ENCODE assay signal across 16 cellular contexts in genomic region chr11:38305682-38306081, GRCh38.
"Had no signal": no experiment of that assay in that cellular context is flagged by ENCODE, and none has a peak within 500 bp of the region (broad histone marks: within the 10 kb centered on the region; RNA-seq: fewer than 3 reads in every experiment).

No MANE protein-coding gene starts in this region.

- H3K36me3 Mint-ChIP-seq: activated naive CD8-positive, alpha-beta T cell treated with anti-CD3 and anti-CD28 coated beads for 36 hours; naive B cell; type B pancreatic cell had no signal

- H3K4me1 ChIP-seq: parathyroid adenoma had no signal

- H3K36me3 ChIP-seq: gastrocnemius medialis, heart right ventricle had no signal

- H3K27ac ChIP-seq: gastrocnemius medialis, heart right ventricle, parathyroid adenoma had no signal

- H3K27me3 Mint-ChIP-seq: activated CD4-positive, alpha-beta T cell treated with anti-CD3 and anti-CD28 coated beads, Interleukin-2, amount 10 ng/mL, durations not matched to agents 7 days and 5 days; activated naive CD8-positive, alpha-beta T cell treated with anti-CD3 and anti-CD28 coated beads for 36 hours; naive B cell; type B pancreatic cell had no signal

- DNase-seq: activated CD4-positive, alpha-beta T cell treated with anti-CD3 and anti-CD28 coated beads, Interleukin-2, amount 10 ng/mL, durations not matched to agents 7 days and 5 days; activated CD8-positive, alpha-beta memory T cell treated with anti-CD3 and anti-CD28 coated beads, Interleukin-2, amount 50 U/mL, for 48 hours; activated gamma-delta T cell treated with Interleukin-2 at 50 U/mL for 16 hours; activated naive CD8-positive, alpha-beta T cell treated with anti-CD3 and anti-CD28 coated beads for 36 hours; caudate nucleus; cortex of kidney; effector CD8-positive, alpha-beta T cell; gastrocnemius medialis; heart right ventricle; naive B cell; stimulated activated CD4-positive, alpha-beta T cell treated with anti-CD3 and anti-CD28 coated beads, Interleukin-15, amount 100 ng/mL, for 24 hours; stimulated activated CD4-positive, alpha-beta T cell treated with anti-CD3 and anti-CD28 coated beads, Interleukin-4, amount 100 ng/mL, for 24 hours; stimulated activated naive CD8-positive, alpha-beta T cell treated with anti-CD3 and anti-CD28 coated beads, Interleukin-15, Interleukin-2, amounts not matched to agents 100 U/mL and 50 U/mL, for 24 hours had no signal

- H3K4me3 Mint-ChIP-seq: activated CD4-positive, alpha-beta T cell treated with anti-CD3 and anti-CD28 coated beads, Interleukin-2, amount 10 ng/mL, durations not matched to agents 7 days and 5 days; activated naive CD8-positive, alpha-beta T cell treated with anti-CD3 and anti-CD28 coated beads for 36 hours; naive B cell; T-helper 2 cell treated with Interferon-gamma antibody and Interleukin-4, amounts not matched to agents 5 μg/mL and 100 μg/mL, for 36 hours; type B pancreatic cell had no signal

- H3K27ac Mint-ChIP-seq: activated CD4-positive, alpha-beta T cell treated with anti-CD3 and anti-CD28 coated beads, Interleukin-2, amount 10 ng/mL, durations not matched to agents 7 days and 5 days; activated naive CD8-positive, alpha-beta T cell treated with anti-CD3 and anti-CD28 coated beads for 36 hours; naive B cell; T-helper 2 cell treated with Interferon-gamma antibody and Interleukin-4, amounts not matched to agents 5 μg/mL and 100 μg/mL, for 36 hours; type B pancreatic cell had no signal

- H3K27me3 ChIP-seq: gastrocnemius medialis, heart right ventricle had no signal

- H3K4me3 ChIP-seq: gastrocnemius medialis, heart right ventricle had no signal

- H3K9me3 ChIP-seq: gastrocnemius medialis, heart right ventricle had no signal

- H3K4me1 Mint-ChIP-seq: activated CD4-positive, alpha-beta T cell treated with anti-CD3 and anti-CD28 coated beads, Interleukin-2, amount 10 ng/mL, durations not matched to agents 7 days and 5 days; activated naive CD8-positive, alpha-beta T cell treated with anti-CD3 and anti-CD28 coated beads for 36 hours; naive B cell had no signal

- H3K9ac ChIP-seq: parathyroid adenoma had no signal
